ENCODE assay signal across 21 cellular contexts in the genomic region with DNA sequence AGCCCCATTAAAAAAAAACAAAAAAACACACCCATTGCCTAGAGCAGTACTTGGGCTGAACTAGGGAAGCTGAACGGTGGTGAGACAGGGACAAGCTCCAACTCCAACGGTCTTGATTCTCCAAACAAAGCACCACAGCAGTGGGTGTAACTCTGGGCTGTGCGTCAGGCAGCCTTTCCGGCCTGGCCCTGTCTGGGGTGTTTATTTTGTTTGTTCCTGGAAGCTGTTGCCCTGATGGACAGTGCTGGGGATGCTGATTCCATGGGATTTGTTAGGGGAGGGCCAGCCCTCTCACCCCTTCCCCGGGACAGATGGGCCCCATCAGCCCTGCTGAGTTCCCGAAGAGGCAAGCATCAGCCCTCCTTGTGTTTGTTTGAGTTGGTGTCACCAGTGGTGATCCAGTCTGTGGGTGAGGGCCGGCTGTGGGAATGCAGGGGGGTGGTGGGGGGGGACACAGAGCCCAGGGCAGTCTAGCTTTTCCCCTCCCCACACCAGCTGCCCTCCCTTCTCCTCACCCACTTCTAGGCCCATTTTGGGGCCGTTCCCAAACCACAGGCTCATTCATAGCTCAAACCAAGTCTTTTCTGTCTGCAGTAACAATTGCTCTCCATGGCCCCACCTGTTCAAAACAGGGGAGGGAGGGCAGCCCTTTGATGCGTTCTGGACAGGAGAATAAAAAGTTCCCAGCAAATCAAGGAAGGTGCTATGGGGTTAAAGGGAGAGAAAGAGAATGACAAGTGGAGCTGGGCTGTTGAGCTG. TPM values are rescaled to one million over a fixed set of nuclear protein-coding genes. Genes with fewer than 3 reads are reported as not detected.
A peak's percentile ranks its signal among the peaks of the same experiment; 100 is the strongest.
DNase-seq lines count a peak whose midpoint lies in the region; FAIRE-seq and TF ChIP-seq lines count a peak whose summit lies in the region.
"Had no signal": no experiment of that assay in that cellular context is flagged by ENCODE, and none has a peak within 500 bp of the region (broad histone marks: within the 10 kb centered on the region; RNA-seq: fewer than 3 reads in every experiment).

No MANE protein-coding gene starts in this region.

- peaks cover 24% of the 10 kb centered on the region for H3K4me1 ChIP-seq in osteoblast (ENCODE audit: insufficient read depth, low read length)

- DNase-seq in AG09319 (ENCODE audit: extremely low read depth, low read depth): peak; percentile 34
- peak; percentile 56 for DNase-seq in astrocyte of the hippocampus (ENCODE audit: low read depth, low spot score)
- peak; percentile 76 for DNase-seq in fibroblast of pulmonary artery (ENCODE audit: low read depth)
- peak; percentile 88 for DNase-seq in osteoblast (ENCODE audit: insufficient read length, low spot score, missing footprints)
- no peak for DNase-seq in D721Med (ENCODE audit: insufficient read length, low spot score)
- no peak for DNase-seq in Kasumi-1 (lab: John Stamatoyannopoulos, UW)
- no peak for DNase-seq in GM03348 (ENCODE audit: low spot score)
- DNase-seq in NCI-H226: no peak
- DNase-seq: ACHN; activated CD4-positive, alpha-beta T cell treated with anti-CD3 and anti-CD28 coated beads, Interleukin-2, amount 50 U/mL, for 48 hours; activated naive CD8-positive, alpha-beta T cell treated with anti-CD3 and anti-CD28 coated beads, Interleukin-2, amount 10 ng/mL, durations not matched to agents 7 days and 5 days; activated T-cell treated with anti-CD3 and anti-CD28 coated beads, Interleukin-2, amount 50 U/mL, for 48 hours; NCI-H1930; NCI-H69; nephron progenitor cell; PC-9; stimulated activated CD4-positive, alpha-beta T cell treated with anti-CD3 and anti-CD28 coated beads, Interleukin-4, amount 100 ng/mL, for 24 hours had no signal

- FAIRE-seq in D721Med (lab: Jason Lieb, UNC): no peak
- FAIRE-seq: GM12891, H54, HepG2 had no signal

- no peaks in the 10 kb centered on the region for H3K36me3 ChIP-seq in osteoblast (ENCODE audit: insufficient read depth, low read length)

- H4K20me1 ChIP-seq in osteoblast (ENCODE audit: insufficient read depth, low read length): no peaks in the 10 kb centered on the region

- no peaks in the 10 kb centered on the region for H3K9me3 ChIP-seq in osteoblast (ENCODE audit: low read depth, low read length)
- H3K9me3 ChIP-seq: tibial nerve had no signal

- H3K4me2 ChIP-seq in osteoblast (ENCODE audit: insufficient read depth, low read length): no peak overlapping the region
- H3K4me2 ChIP-seq: PC-9 had no signal

- H2AFZ ChIP-seq in osteoblast (ENCODE audit: low read length): no peak overlapping the region
- H2AFZ ChIP-seq: PC-9 had no signal

- H3K79me2 ChIP-seq in osteoblast (ENCODE audit: insufficient read depth, low read length): no peaks in the 10 kb centered on the region

- H3K27me3 ChIP-seq in osteoblast (ENCODE audit: insufficient read depth, low read length): peaks cover 9% of the 10 kb centered on the region

- H3K4me3 ChIP-seq in fibroblast of pulmonary artery (replicated peaks; ENCODE audit: low read depth, low read length) (no peak overlapping the region), osteoblast (ENCODE audit: insufficient read depth, low read length) (no peak overlapping the region)
- H3K4me3 ChIP-seq: PC-9, tibial nerve had no signal

- TF ChIP-seq CTCF in AG09319 (IDR thresholded peaks at IDR 0.05; ENCODE audit: low read depth, low read length) (no peak), fibroblast of pulmonary artery (IDR thresholded peaks at IDR 0.05; ENCODE audit: low read length, missing control alignments) (no peak), osteoblast (IDR thresholded peaks at IDR 0.05; ENCODE audit: extremely low read depth, low read depth, low read length) (no peak), D721Med (IDR thresholded peaks at IDR 0.05; ENCODE audit: insufficient read depth, missing control alignments) (no peak)

- no peak overlapping the region for H3K27ac ChIP-seq in osteoblast (ENCODE audit: low read depth, low read length)
- H3K27ac ChIP-seq: PC-9 had no signal

RNA-seq across cellular contexts. Expression of a gene that starts 4.5 kb away (rescaled TPM):
- total RNA-seq in osteoblast: 1.5 and 2.2 TPM in 2 replicates

Comparison
In these comparisons a context has a peak if more than half of its experiments do, and no peak if none do; other contexts are left out.
1. DNase-seq: peak in AG09319 (single experiment), astrocyte of the hippocampus (single experiment), fibroblast of pulmonary artery (single experiment) and osteoblast (single experiment); none in D721Med (single experiment), Kasumi-1 (0 of 2), GM03348 (single experiment) and NCI-H226 (single experiment).